In the genomic region with DNA sequence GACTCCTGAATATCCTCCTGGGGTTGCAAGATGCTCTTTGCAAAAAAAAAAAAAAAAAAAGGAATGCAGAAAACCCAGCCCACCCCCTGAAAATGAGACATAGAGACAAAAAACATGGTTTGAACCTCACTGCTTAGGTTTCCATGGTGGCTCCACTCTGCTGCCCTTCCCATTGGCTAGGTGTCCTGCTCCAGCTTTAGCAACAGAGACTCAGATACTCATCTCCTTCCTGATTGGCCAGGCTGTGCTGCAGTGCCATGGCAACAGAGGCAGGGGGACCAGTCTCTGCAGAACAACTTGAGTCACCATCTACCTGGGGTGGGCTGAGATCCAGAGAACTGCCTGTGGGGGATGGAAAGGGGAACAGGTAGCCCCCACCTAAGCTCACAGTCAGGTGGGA, we compare ENCODE assay signal across 2 cellular contexts.
TF ChIP-seq lines count a peak whose summit lies in the region.

No MANE protein-coding gene starts in this region.

TF ChIP-seq in HepG2, 621 proteins besides CTCF, POLR2A, EP300 and RAD21 (continued from another document):
- TF ChIP-seq SOX5 (CRISPR knock-in tag; IDR thresholded peaks at IDR 0.05; ENCODE audit: borderline replicate concordance): no peak
- TF ChIP-seq BHLHE40 (IDR thresholded peaks at IDR 0.05; ENCODE audit: low read length): no peak
- TF ChIP-seq ZFP41 (CRISPR knock-in tag; IDR thresholded peaks at IDR 0.05; ENCODE audit: borderline replicate concordance): no peak
- TF ChIP-seq RFX3 (CRISPR knock-in tag; IDR thresholded peaks at IDR 0.05): 0 out of 2 replicates have a peak, but pooled peaks have one; percentile 17
- TF ChIP-seq, protein P1, sequence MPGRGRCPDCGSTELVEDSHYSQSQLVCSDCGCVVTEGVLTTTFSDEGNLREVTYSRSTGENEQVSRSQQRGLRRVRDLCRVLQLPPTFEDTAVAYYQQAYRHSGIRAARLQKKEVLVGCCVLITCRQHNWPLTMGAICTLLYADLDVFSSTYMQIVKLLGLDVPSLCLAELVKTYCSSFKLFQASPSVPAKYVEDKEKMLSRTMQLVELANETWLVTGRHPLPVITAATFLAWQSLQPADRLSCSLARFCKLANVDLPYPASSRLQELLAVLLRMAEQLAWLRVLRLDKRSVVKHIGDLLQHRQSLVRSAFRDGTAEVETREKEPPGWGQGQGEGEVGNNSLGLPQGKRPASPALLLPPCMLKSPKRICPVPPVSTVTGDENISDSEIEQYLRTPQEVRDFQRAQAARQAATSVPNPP (CRISPR knock-in tag; IDR thresholded peaks at IDR 0.05): no peak
- no peak for TF ChIP-seq MEIS2 (CRISPR knock-in tag; IDR thresholded peaks at IDR 0.05)
- TF ChIP-seq RFX5 (IDR thresholded peaks at IDR 0.05; ENCODE audit: low read depth, low read length): peak; percentile 84
- TF ChIP-seq, protein P2, sequence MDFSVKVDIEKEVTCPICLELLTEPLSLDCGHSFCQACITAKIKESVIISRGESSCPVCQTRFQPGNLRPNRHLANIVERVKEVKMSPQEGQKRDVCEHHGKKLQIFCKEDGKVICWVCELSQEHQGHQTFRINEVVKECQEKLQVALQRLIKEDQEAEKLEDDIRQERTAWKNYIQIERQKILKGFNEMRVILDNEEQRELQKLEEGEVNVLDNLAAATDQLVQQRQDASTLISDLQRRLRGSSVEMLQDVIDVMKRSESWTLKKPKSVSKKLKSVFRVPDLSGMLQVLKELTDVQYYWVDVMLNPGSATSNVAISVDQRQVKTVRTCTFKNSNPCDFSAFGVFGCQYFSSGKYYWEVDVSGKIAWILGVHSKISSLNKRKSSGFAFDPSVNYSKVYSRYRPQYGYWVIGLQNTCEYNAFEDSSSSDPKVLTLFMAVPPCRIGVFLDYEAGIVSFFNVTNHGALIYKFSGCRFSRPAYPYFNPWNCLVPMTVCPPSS (IDR thresholded peaks at IDR 0.05): no peak
- TF ChIP-seq SUZ12 (IDR thresholded peaks at IDR 0.05; ENCODE audit: low read depth, low read length): no peak
- no peak for TF ChIP-seq ZNF788 (CRISPR knock-in tag; IDR thresholded peaks at IDR 0.05; ENCODE audit: borderline replicate concordance)
- 0 out of 2 replicates have a peak, but pooled peaks have one; percentile 29 for TF ChIP-seq RFXAP (CRISPR knock-in tag; IDR thresholded peaks at IDR 0.05; ENCODE audit: borderline replicate concordance)
- TF ChIP-seq, protein P3, sequence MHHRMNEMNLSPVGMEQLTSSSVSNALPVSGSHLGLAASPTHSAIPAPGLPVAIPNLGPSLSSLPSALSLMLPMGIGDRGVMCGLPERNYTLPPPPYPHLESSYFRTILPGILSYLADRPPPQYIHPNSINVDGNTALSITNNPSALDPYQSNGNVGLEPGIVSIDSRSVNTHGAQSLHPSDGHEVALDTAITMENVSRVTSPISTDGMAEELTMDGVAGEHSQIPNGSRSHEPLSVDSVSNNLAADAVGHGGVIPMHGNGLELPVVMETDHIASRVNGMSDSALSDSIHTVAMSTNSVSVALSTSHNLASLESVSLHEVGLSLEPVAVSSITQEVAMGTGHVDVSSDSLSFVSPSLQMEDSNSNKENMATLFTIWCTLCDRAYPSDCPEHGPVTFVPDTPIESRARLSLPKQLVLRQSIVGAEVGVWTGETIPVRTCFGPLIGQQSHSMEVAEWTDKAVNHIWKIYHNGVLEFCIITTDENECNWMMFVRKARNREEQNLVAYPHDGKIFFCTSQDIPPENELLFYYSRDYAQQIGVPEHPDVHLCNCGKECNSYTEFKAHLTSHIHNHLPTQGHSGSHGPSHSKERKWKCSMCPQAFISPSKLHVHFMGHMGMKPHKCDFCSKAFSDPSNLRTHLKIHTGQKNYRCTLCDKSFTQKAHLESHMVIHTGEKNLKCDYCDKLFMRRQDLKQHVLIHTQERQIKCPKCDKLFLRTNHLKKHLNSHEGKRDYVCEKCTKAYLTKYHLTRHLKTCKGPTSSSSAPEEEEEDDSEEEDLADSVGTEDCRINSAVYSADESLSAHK (CRISPR knock-in tag; IDR thresholded peaks at IDR 0.05; ENCODE audit: borderline replicate concordance): no peak
- no peak for TF ChIP-seq CCDC6 (CRISPR knock-in tag; IDR thresholded peaks at IDR 0.05)
- TF ChIP-seq ZNF530 (CRISPR knock-in tag; IDR thresholded peaks at IDR 0.05; ENCODE audit: low read depth): no peak

TF ChIP-seq in WTC11, 78 proteins besides CTCF, POLR2A, EP300 and RAD21 (continued from another document):
- TF ChIP-seq ATF2 (CRISPR knock-in tag; IDR thresholded peaks at IDR 0.05; ENCODE audit: borderline replicate concordance, low read depth): no peak
- no peak for TF ChIP-seq ZNF219 (CRISPR knock-in tag; IDR thresholded peaks at IDR 0.05; ENCODE audit: borderline replicate concordance)
- no peak for TF ChIP-seq AR (CRISPR knock-in tag; IDR thresholded peaks at IDR 0.05)
- TF ChIP-seq, protein P4, sequence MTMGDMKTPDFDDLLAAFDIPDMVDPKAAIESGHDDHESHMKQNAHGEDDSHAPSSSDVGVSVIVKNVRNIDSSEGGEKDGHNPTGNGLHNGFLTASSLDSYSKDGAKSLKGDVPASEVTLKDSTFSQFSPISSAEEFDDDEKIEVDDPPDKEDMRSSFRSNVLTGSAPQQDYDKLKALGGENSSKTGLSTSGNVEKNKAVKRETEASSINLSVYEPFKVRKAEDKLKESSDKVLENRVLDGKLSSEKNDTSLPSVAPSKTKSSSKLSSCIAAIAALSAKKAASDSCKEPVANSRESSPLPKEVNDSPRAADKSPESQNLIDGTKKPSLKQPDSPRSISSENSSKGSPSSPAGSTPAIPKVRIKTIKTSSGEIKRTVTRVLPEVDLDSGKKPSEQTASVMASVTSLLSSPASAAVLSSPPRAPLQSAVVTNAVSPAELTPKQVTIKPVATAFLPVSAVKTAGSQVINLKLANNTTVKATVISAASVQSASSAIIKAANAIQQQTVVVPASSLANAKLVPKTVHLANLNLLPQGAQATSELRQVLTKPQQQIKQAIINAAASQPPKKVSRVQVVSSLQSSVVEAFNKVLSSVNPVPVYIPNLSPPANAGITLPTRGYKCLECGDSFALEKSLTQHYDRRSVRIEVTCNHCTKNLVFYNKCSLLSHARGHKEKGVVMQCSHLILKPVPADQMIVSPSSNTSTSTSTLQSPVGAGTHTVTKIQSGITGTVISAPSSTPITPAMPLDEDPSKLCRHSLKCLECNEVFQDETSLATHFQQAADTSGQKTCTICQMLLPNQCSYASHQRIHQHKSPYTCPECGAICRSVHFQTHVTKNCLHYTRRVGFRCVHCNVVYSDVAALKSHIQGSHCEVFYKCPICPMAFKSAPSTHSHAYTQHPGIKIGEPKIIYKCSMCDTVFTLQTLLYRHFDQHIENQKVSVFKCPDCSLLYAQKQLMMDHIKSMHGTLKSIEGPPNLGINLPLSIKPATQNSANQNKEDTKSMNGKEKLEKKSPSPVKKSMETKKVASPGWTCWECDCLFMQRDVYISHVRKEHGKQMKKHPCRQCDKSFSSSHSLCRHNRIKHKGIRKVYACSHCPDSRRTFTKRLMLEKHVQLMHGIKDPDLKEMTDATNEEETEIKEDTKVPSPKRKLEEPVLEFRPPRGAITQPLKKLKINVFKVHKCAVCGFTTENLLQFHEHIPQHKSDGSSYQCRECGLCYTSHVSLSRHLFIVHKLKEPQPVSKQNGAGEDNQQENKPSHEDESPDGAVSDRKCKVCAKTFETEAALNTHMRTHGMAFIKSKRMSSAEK (CRISPR knock-in tag; IDR thresholded peaks at IDR 0.05; ENCODE audit: borderline replicate concordance): no peak
- TF ChIP-seq JAZF1 (CRISPR knock-in tag; IDR thresholded peaks at IDR 0.05): no peak
- TF ChIP-seq ZNF232 (CRISPR knock-in tag; IDR thresholded peaks at IDR 0.05): no peak
- no peak for TF ChIP-seq ZNF396 (CRISPR knock-in tag; IDR thresholded peaks at IDR 0.05; ENCODE audit: borderline replicate concordance)
- TF ChIP-seq ARID4B (CRISPR knock-in tag; IDR thresholded peaks at IDR 0.05; ENCODE audit: borderline replicate concordance): no peak
- TF ChIP-seq, protein P5, sequence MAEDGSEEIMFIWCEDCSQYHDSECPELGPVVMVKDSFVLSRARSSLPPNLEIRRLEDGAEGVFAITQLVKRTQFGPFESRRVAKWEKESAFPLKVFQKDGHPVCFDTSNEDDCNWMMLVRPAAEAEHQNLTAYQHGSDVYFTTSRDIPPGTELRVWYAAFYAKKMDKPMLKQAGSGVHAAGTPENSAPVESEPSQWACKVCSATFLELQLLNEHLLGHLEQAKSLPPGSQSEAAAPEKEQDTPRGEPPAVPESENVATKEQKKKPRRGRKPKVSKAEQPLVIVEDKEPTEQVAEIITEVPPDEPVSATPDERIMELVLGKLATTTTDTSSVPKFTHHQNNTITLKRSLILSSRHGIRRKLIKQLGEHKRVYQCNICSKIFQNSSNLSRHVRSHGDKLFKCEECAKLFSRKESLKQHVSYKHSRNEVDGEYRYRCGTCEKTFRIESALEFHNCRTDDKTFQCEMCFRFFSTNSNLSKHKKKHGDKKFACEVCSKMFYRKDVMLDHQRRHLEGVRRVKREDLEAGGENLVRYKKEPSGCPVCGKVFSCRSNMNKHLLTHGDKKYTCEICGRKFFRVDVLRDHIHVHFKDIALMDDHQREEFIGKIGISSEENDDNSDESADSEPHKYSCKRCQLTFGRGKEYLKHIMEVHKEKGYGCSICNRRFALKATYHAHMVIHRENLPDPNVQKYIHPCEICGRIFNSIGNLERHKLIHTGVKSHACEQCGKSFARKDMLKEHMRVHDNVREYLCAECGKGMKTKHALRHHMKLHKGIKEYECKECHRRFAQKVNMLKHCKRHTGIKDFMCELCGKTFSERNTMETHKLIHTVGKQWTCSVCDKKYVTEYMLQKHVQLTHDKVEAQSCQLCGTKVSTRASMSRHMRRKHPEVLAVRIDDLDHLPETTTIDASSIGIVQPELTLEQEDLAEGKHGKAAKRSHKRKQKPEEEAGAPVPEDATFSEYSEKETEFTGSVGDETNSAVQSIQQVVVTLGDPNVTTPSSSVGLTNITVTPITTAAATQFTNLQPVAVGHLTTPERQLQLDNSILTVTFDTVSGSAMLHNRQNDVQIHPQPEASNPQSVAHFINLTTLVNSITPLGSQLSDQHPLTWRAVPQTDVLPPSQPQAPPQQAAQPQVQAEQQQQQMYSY (CRISPR knock-in tag; IDR thresholded peaks at IDR 0.05): no peak
- TF ChIP-seq, protein P6, sequence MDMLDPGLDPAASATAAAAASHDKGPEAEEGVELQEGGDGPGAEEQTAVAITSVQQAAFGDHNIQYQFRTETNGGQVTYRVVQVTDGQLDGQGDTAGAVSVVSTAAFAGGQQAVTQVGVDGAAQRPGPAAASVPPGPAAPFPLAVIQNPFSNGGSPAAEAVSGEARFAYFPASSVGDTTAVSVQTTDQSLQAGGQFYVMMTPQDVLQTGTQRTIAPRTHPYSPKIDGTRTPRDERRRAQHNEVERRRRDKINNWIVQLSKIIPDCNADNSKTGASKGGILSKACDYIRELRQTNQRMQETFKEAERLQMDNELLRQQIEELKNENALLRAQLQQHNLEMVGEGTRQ (CRISPR knock-in tag; IDR thresholded peaks at IDR 0.05): no peak
TF ChIP-seq in WTC11: peak in this region for 0.
